In the genomic region with DNA sequence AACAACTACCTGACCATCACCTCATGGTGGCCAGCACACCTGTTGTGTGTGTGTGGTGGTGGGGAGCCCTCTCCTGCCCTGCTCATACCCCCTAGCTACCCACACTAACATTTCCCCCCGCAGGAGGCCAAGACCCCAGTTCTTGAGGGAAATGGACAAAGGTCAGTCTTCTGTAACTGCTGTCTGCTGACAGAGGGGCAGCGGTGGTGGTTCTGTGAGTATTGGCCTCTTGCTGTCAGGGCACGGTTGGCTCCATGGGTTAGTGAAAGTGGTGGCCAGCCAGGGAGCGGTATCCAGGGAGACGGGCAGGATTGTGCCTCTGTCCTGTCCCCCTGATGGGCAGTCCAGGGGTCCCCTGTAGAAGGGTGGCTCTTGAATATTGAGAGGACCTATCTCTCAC, we compare ENCODE assay signal across 24 cellular contexts. TPM values are rescaled to one million over a fixed set of nuclear protein-coding genes. Genes with fewer than 3 reads are reported as not detected.
A peak's percentile ranks its signal among the peaks of the same experiment; 100 is the strongest.
DNase-seq lines count a peak whose midpoint lies in the region; ATAC-seq and TF ChIP-seq lines count a peak whose summit lies in the region.
"Had no signal": no experiment of that assay in that cellular context is flagged by ENCODE, and none has a peak within 500 bp of the region (broad histone marks: within the 10 kb centered on the region; RNA-seq: fewer than 3 reads in every experiment).

No MANE protein-coding gene starts in this region.

- no peaks in the 10 kb centered on the region for H3K9me3 Mint-ChIP-seq in activated CD4-positive, alpha-beta T cell treated with anti-CD3 and anti-CD28 coated beads for 36 hours (ENCODE audit: low read depth)
- H3K9me3 Mint-ChIP-seq in Caco-2 (ENCODE audit: unreplicated experiment) (no peaks in the 10 kb centered on the region), neural crest cell (no peaks in the 10 kb centered on the region)
- H3K9me3 Mint-ChIP-seq in activated naive CD8-positive, alpha-beta T cell treated with anti-CD3 and anti-CD28 coated beads, Interleukin-2, amount 10 ng/mL, durations not matched to agents 7 days and 5 days: no peaks in the 10 kb centered on the region

- peaks cover 2% of the 10 kb centered on the region for H3K36me3 Mint-ChIP-seq in activated CD4-positive, alpha-beta T cell treated with anti-CD3 and anti-CD28 coated beads for 36 hours (ENCODE audit: low read depth)
- H3K36me3 Mint-ChIP-seq in Caco-2 (ENCODE audit: insufficient read depth, unreplicated experiment): peaks cover 28% of the 10 kb centered on the region
- H3K36me3 Mint-ChIP-seq in activated naive CD8-positive, alpha-beta T cell treated with anti-CD3 and anti-CD28 coated beads, Interleukin-2, amount 10 ng/mL, durations not matched to agents 7 days and 5 days: peaks cover 1% of the 10 kb centered on the region
- H3K36me3 Mint-ChIP-seq in neural crest cell (ENCODE audit: low read depth): peaks cover 3% of the 10 kb centered on the region

- CTCF ChIA-PET in activated CD4-positive, alpha-beta T cell treated with anti-CD3 and anti-CD28 coated beads for 36 hours (lab: Charles Lee): interaction anchor here (0.6 to 2.2 kb wide), 2 partner anchors 26 to 233 kb away, joined by 3 to 9 read pairs; a partner anchor contains a TSS
- CTCF ChIA-PET in Caco-2 (lab: Charles Lee): no interaction called here
- CTCF ChIA-PET in PC-9 (lab: Charles Lee): no interaction called here

- no peaks in the 10 kb centered on the region for H4K20me1 ChIP-seq in PC-9 (ENCODE audit: insufficient read depth)

- H3K4me1 Mint-ChIP-seq in activated CD4-positive, alpha-beta T cell treated with anti-CD3 and anti-CD28 coated beads for 36 hours: peaks cover 18% of the 10 kb centered on the region
- H3K4me1 Mint-ChIP-seq in Caco-2 (ENCODE audit: low read depth, unreplicated experiment) (no peaks in the 10 kb centered on the region), neural crest cell (peaks cover 19% of the 10 kb centered on the region)
- peaks cover 12% of the 10 kb centered on the region for H3K4me1 Mint-ChIP-seq in activated naive CD8-positive, alpha-beta T cell treated with anti-CD3 and anti-CD28 coated beads, Interleukin-2, amount 10 ng/mL, durations not matched to agents 7 days and 5 days
- H3K4me1 Mint-ChIP-seq: endodermal cell had no signal

- H3K4me2 ChIP-seq in PC-9: no peak overlapping the region

- BruUV-seq in Caco-2 (replicated peaks; lab: Mats Ljungman, UMichigan) (no TSS peak), PC-9 (replicated peaks; lab: Mats Ljungman, UMichigan) (no TSS peak)

- H3K4me3 ChIP-seq in Caco-2 (ENCODE audit: low read depth, low read length): no peak overlapping the region
- H3K4me3 ChIP-seq in PC-9: no peak overlapping the region
- H3K4me3 ChIP-seq: esophagus muscularis mucosa, sigmoid colon had no signal

- DNase-seq in activated CD4-positive, alpha-beta T cell treated with anti-CD3 and anti-CD28 coated beads for 36 hours: no peak
- DNase-seq in activated CD4-positive, alpha-beta T cell treated with anti-CD3 and anti-CD28 coated beads, Interleukin-2, amount 50 U/mL, for 4 hours: no peak
- no peak for DNase-seq in Caco-2
- no peak for DNase-seq in activated naive CD8-positive, alpha-beta T cell treated with anti-CD3 and anti-CD28 coated beads, Interleukin-2, amount 10 ng/mL, durations not matched to agents 7 days and 5 days
- no peak for DNase-seq in neural crest cell (ENCODE audit: low read depth, low spot score)
- DNase-seq in NCI-H526 (lab: John Stamatoyannopoulos, UW): no peak
- no peak for DNase-seq in KBM-7
- DNase-seq in PC-9: no peak
- DNase-seq: 8988T; activated CD4-positive, alpha-beta T cell treated with anti-CD3 and anti-CD28 coated beads, Interleukin-2, amount 50 U/mL, for 1 hour; activated effector memory CD4-positive, alpha-beta T cell treated with anti-CD3 and anti-CD28 coated beads, Interleukin-2, amount 50 U/mL, for 16 hours; cortex of kidney; DND-41; foreskin melanocyte; midbrain; NCI-H1048; NCI-H187; sigmoid colon; stimulated activated naive CD8-positive, alpha-beta T cell treated with anti-CD3 and anti-CD28 coated beads, Interleukin-15, Interleukin-2, amounts not matched to agents 100 U/mL and 50 U/mL, for 24 hours; T1000 had no signal

- H2AFZ ChIP-seq in PC-9: no peak overlapping the region

- H3K27me3 ChIP-seq in Caco-2 (replicated peaks; ENCODE audit: control insufficient read depth, insufficient read depth, low read length) (no peaks in the 10 kb centered on the region), PC-9 (ENCODE audit: insufficient read depth, low read depth) (no peaks in the 10 kb centered on the region)
- H3K27me3 ChIP-seq: esophagus muscularis mucosa had no signal

- H3K9me3 ChIP-seq in Caco-2: peaks cover 6% of the 10 kb centered on the region; the same call in 1 of the 2 replicates
- H3K9me3 ChIP-seq in PC-9 (ENCODE audit: insufficient read depth, low read depth): no peaks in the 10 kb centered on the region
- H3K9me3 ChIP-seq: esophagus muscularis mucosa, sigmoid colon had no signal

- no peak for ATAC-seq in activated CD4-positive, alpha-beta T cell treated with anti-CD3 and anti-CD28 coated beads for 36 hours
- ATAC-seq in activated naive CD8-positive, alpha-beta T cell treated with anti-CD3 and anti-CD28 coated beads, Interleukin-2, amount 10 ng/mL, durations not matched to agents 7 days and 5 days (ENCODE audit: low read depth): no peak
- ATAC-seq: left colon; stimulated activated naive CD8-positive, alpha-beta T cell treated with anti-CD3 and anti-CD28 coated beads, Interleukin-15, Interleukin-2, amounts not matched to agents 100 U/mL and 50 U/mL, for 24 hours had no signal

- no peak overlapping the region for H3K27ac Mint-ChIP-seq in activated CD4-positive, alpha-beta T cell treated with anti-CD3 and anti-CD28 coated beads for 36 hours
- H3K27ac Mint-ChIP-seq in Caco-2 (ENCODE audit: unreplicated experiment): no peak overlapping the region
- H3K27ac Mint-ChIP-seq in activated naive CD8-positive, alpha-beta T cell treated with anti-CD3 and anti-CD28 coated beads, Interleukin-2, amount 10 ng/mL, durations not matched to agents 7 days and 5 days: peak overlapping the region; percentile 12
- H3K27ac Mint-ChIP-seq in neural crest cell (ENCODE audit: unreplicated experiment): no peak overlapping the region
- H3K27ac Mint-ChIP-seq: endodermal cell had no signal

- no peaks in the 10 kb centered on the region for H3K9me2 ChIP-seq in PC-9 (ENCODE audit: insufficient read depth)

- in situ Hi-C loops in KBM-7 (cut with MboI; ENCODE audit: low pct_unique_long_range_greater_than_20kb, low sequenced_read_pairs): no loop called here

- intact Hi-C loops in activated CD4-positive, alpha-beta T cell treated with anti-CD3 and anti-CD28 coated beads for 36 hours (cut with DNase I, micrococcal nuclease): loop anchor here (5.0 to 10.0 kb wide), 3 partner anchors 41 to 1289 kb away; a partner anchor contains a TSS
- intact Hi-C loops in Caco-2 (cut with micrococcal nuclease; ENCODE audit: unreplicated experiment): no loop called here
- intact Hi-C loops in PC-9 (cut with micrococcal nuclease; ENCODE audit: unreplicated experiment): loop anchor here (10.0 kb wide), 1 partner anchor 461 kb away; a partner anchor contains a TSS

- H3K36me3 ChIP-seq in Caco-2 (ENCODE audit: control insufficient read depth, insufficient read depth, low read length) (no peaks in the 10 kb centered on the region), PC-9 (ENCODE audit: low read depth) (no peaks in the 10 kb centered on the region)
- H3K36me3 ChIP-seq: esophagus muscularis mucosa, sigmoid colon had no signal

- no peaks in the 10 kb centered on the region for H3K4me1 ChIP-seq in Caco-2
- no peaks in the 10 kb centered on the region for H3K4me1 ChIP-seq in PC-9 (replicated peaks; ENCODE audit: insufficient read depth)

- TF ChIP-seq CTCF in Caco-2 (IDR thresholded peaks at IDR 0.05; ENCODE audit: insufficient read depth in 1 of 2, low read depth in 1 of 2, low read length in 1 of 2, severe bottlenecking in 1 of 2, unreplicated experiment in 1 of 2): no peak
- TF ChIP-seq CTCF in neural crest cell (conservative IDR thresholded peaks at IDR 0.05): no peak
- TF ChIP-seq CTCF in PC-9 (conservative IDR thresholded peaks at IDR 0.05): no peak

- no peak overlapping the region for H3K27ac ChIP-seq in PC-9
- H3K27ac ChIP-seq: esophagus muscularis mucosa, sigmoid colon had no signal

- H3K79me2 ChIP-seq in PC-9 (ENCODE audit: low read depth): peaks cover 6% of the 10 kb centered on the region

- POLR2A ChIA-PET in activated CD4-positive, alpha-beta T cell treated with anti-CD3 and anti-CD28 coated beads for 36 hours (lab: Charles Lee): interaction anchor here (0.6 kb wide), 1 partner anchor 287 kb away, joined by 5 read pairs; no protein-coding TSS in a partner anchor
- POLR2A ChIA-PET in Caco-2 (lab: Charles Lee) (no interaction called here), PC-9 (lab: Charles Lee; ENCODE audit: unreplicated experiment) (no interaction called here)
- POLR2A ChIA-PET in activated naive CD8-positive, alpha-beta T cell treated with anti-CD3 and anti-CD28 coated beads, Interleukin-2, amount 10 ng/mL, durations not matched to agents 7 days and 5 days (lab: Charles Lee): no interaction called here

- peaks cover 35% of the 10 kb centered on the region; the same call in 1 of the 2 replicates for H3F3A ChIP-seq in PC-9 (ENCODE audit: insufficient read depth, low read depth)

- H3K4me3 Mint-ChIP-seq in activated CD4-positive, alpha-beta T cell treated with anti-CD3 and anti-CD28 coated beads for 36 hours: peak overlapping the region; percentile 33
- H3K4me3 Mint-ChIP-seq in Caco-2 (ENCODE audit: unreplicated experiment) (peak overlapping the region; percentile 7), neural crest cell (peak overlapping the region; percentile 80)
- H3K4me3 Mint-ChIP-seq in activated naive CD8-positive, alpha-beta T cell treated with anti-CD3 and anti-CD28 coated beads, Interleukin-2, amount 10 ng/mL, durations not matched to agents 7 days and 5 days: no peak overlapping the region

- H3K27me3 Mint-ChIP-seq in activated CD4-positive, alpha-beta T cell treated with anti-CD3 and anti-CD28 coated beads for 36 hours: no peaks in the 10 kb centered on the region
- H3K27me3 Mint-ChIP-seq in Caco-2 (ENCODE audit: insufficient read depth, unreplicated experiment): no peaks in the 10 kb centered on the region
- H3K27me3 Mint-ChIP-seq in activated naive CD8-positive, alpha-beta T cell treated with anti-CD3 and anti-CD28 coated beads, Interleukin-2, amount 10 ng/mL, durations not matched to agents 7 days and 5 days: no peaks in the 10 kb centered on the region
- no peaks in the 10 kb centered on the region for H3K27me3 Mint-ChIP-seq in neural crest cell (ENCODE audit: low read depth)

RNA-seq across cellular contexts. Expression of a gene that starts 26.2 kb away (rescaled TPM):
- total RNA-seq in activated CD4-positive, alpha-beta T cell treated with anti-CD3 and anti-CD28 coated beads for 36 hours: 1 to 10 TPM; 4.7 to 5.0 TPM
- total RNA-seq in Caco-2 (2022) (13.1 and 18.1 TPM in 2 replicates), neural crest cell (13.7 and 15.5 TPM in 2 replicates), PC-9 (2021) (9.5 and 15.7 TPM in 2 replicates)
- total RNA-seq in activated naive CD8-positive, alpha-beta T cell treated with anti-CD3 and anti-CD28 coated beads, Interleukin-2, amount 10 ng/mL, durations not matched to agents 7 days and 5 days: 10 to 100 TPM in 1 of 2 experiments, 1 to 10 TPM in 1; 9.0 to 10.4 TPM

RNA-seq across cellular contexts. Expression of a gene that starts 43.3 kb away (rescaled TPM):
- 1 to 10 TPM in 1 of 2 experiments, under 1 TPM in 1; 0.49 to 1.3 TPM for total RNA-seq in activated CD4-positive, alpha-beta T cell treated with anti-CD3 and anti-CD28 coated beads for 36 hours
- total RNA-seq in Caco-2 (2022): 4.9 and 6.7 TPM in 2 replicates
- under 1 TPM; 0.25 to 0.34 TPM for total RNA-seq in activated naive CD8-positive, alpha-beta T cell treated with anti-CD3 and anti-CD28 coated beads, Interleukin-2, amount 10 ng/mL, durations not matched to agents 7 days and 5 days
- total RNA-seq in neural crest cell: 1.3 and 1.4 TPM in 2 replicates
- total RNA-seq in PC-9 (2021): 2.5 and 5.4 TPM in 2 replicates
- total RNA-seq: H4, sigmoid colon had no signal
